25 cellular contexts compared by ENCODE assay signal in genomic region chr18:1840878-1841277, GRCh38.
"Had no signal": no experiment of that assay in that cellular context is flagged by ENCODE, and none has a peak within 500 bp of the region (broad histone marks: within the 10 kb centered on the region; RNA-seq: fewer than 3 reads in every experiment).

No MANE protein-coding gene starts in this region.

- H3K27me3 ChIP-seq: esophagus muscularis mucosa, foreskin keratinocyte, heart right ventricle, left lung, spleen, tibial nerve had no signal

- H3K27ac ChIP-seq: esophagus muscularis mucosa, foreskin keratinocyte, heart right ventricle, left lung, lower lobe of right lung, spleen, tibial nerve had no signal

- ATAC-seq: activated CD8-positive, alpha-beta T cell treated with anti-CD3 and anti-CD28 coated beads for 36 hours; activated naive CD8-positive, alpha-beta T cell treated with anti-CD3 and anti-CD28 coated beads, Interleukin-2, amount 50 U/mL, for 24 hours; foreskin keratinocyte; heart right ventricle; left lung; lower lobe of right lung; natural killer cell; right cardiac atrium had no signal

- H3K36me3 Mint-ChIP-seq: activated naive CD4-positive, alpha-beta T cell treated with anti-CD3 and anti-CD28 coated beads, Interleukin-2, amount 50 U/mL, for 24 hours; natural killer cell had no signal

- H3K27me3 Mint-ChIP-seq: activated CD4-positive, alpha-beta T cell treated with anti-CD3 and anti-CD28 coated beads, Interleukin-2, amount 10 ng/mL, durations not matched to agents 7 days and 5 days; activated CD8-positive, alpha-beta T cell treated with anti-CD3 and anti-CD28 coated beads for 36 hours; activated naive CD4-positive, alpha-beta T cell treated with anti-CD3 and anti-CD28 coated beads, Interleukin-2, amount 50 U/mL, for 24 hours; activated naive CD8-positive, alpha-beta T cell treated with anti-CD3 and anti-CD28 coated beads, Interleukin-2, amount 50 U/mL, for 24 hours; dendritic cell treated with granulocyte-macrophage colony-stimulating factor and Interleukin-4, amounts not matched to agents 40 ng/mL and 50 ng/mL, for 4 days had no signal

- H3K4me1 ChIP-seq: esophagus muscularis mucosa, foreskin keratinocyte, heart right ventricle, left lung, lower lobe of right lung, spleen, tibial nerve had no signal

- H3K4me3 ChIP-seq: esophagus muscularis mucosa, heart right ventricle, left lung, lower lobe of right lung, spleen, tibial nerve had no signal

- H3K4me3 Mint-ChIP-seq: activated CD4-positive, alpha-beta T cell treated with anti-CD3 and anti-CD28 coated beads, Interleukin-2, amount 10 ng/mL, durations not matched to agents 7 days and 5 days; activated CD8-positive, alpha-beta T cell treated with anti-CD3 and anti-CD28 coated beads for 36 hours; activated naive CD4-positive, alpha-beta T cell treated with anti-CD3 and anti-CD28 coated beads, Interleukin-2, amount 50 U/mL, for 24 hours; activated naive CD8-positive, alpha-beta T cell treated with anti-CD3 and anti-CD28 coated beads, Interleukin-2, amount 50 U/mL, for 24 hours; dendritic cell treated with granulocyte-macrophage colony-stimulating factor and Interleukin-4, amounts not matched to agents 40 ng/mL and 50 ng/mL, for 4 days; natural killer cell had no signal

- DNase-seq: activated CD4-positive, alpha-beta T cell treated with anti-CD3 and anti-CD28 coated beads for 1 hour; activated CD4-positive, alpha-beta T cell treated with anti-CD3 and anti-CD28 coated beads, Interleukin-2, amount 10 ng/mL, durations not matched to agents 7 days and 5 days; activated CD8-positive, alpha-beta T cell treated with anti-CD3 and anti-CD28 coated beads for 36 hours; activated naive CD8-positive, alpha-beta T cell treated with anti-CD3 and anti-CD28 coated beads, Interleukin-2, amount 50 U/mL, for 24 hours; activated T-cell treated with anti-CD3 and anti-CD28 coated beads, Interleukin-2, amount 50 U/mL, for 48 hours; amygdala; caudate nucleus; effector CD4-positive, alpha-beta T cell; foreskin keratinocyte; heart right ventricle; kidney glomerular epithelial cell; left lung; lower lobe of right lung; mesenchymal stem cell; natural killer cell; right cardiac atrium; spleen; stimulated activated CD4-positive, alpha-beta T cell treated with anti-CD3 and anti-CD28 coated beads, Interleukin-2, amount 100 ng/mL, for 48 hours; stimulated activated naive CD4-positive, alpha-beta T cell treated with Interleukin-2 at 50 U/mL for 16 hours; T1000 had no signal

- H3K27ac Mint-ChIP-seq: activated CD4-positive, alpha-beta T cell treated with anti-CD3 and anti-CD28 coated beads, Interleukin-2, amount 10 ng/mL, durations not matched to agents 7 days and 5 days; activated CD8-positive, alpha-beta T cell treated with anti-CD3 and anti-CD28 coated beads for 36 hours; activated naive CD4-positive, alpha-beta T cell treated with anti-CD3 and anti-CD28 coated beads, Interleukin-2, amount 50 U/mL, for 24 hours; activated naive CD8-positive, alpha-beta T cell treated with anti-CD3 and anti-CD28 coated beads, Interleukin-2, amount 50 U/mL, for 24 hours; activated T-helper 2 cell treated with anti-CD3 and anti-CD28 coated beads, Interferon-gamma antibody, Interleukin-2, Interleukin-4, amounts not matched to agents 10 μg/mL and 5 μg/mL and 100 μg/mL, durations not matched to agents 14 hours and 24 hours and 36 hours; dendritic cell treated with granulocyte-macrophage colony-stimulating factor and Interleukin-4, amounts not matched to agents 40 ng/mL and 50 ng/mL, for 4 days; natural killer cell had no signal

- H3K4me1 Mint-ChIP-seq: activated CD4-positive, alpha-beta T cell treated with anti-CD3 and anti-CD28 coated beads, Interleukin-2, amount 10 ng/mL, durations not matched to agents 7 days and 5 days; activated naive CD4-positive, alpha-beta T cell treated with anti-CD3 and anti-CD28 coated beads, Interleukin-2, amount 50 U/mL, for 24 hours; activated naive CD8-positive, alpha-beta T cell treated with anti-CD3 and anti-CD28 coated beads, Interleukin-2, amount 50 U/mL, for 24 hours; natural killer cell had no signal

- H3K36me3 ChIP-seq: esophagus muscularis mucosa, heart right ventricle, left lung, lower lobe of right lung, spleen, tibial nerve had no signal
